Comparison of ENCODE assay signal across 9 cellular contexts in the genomic region with DNA sequence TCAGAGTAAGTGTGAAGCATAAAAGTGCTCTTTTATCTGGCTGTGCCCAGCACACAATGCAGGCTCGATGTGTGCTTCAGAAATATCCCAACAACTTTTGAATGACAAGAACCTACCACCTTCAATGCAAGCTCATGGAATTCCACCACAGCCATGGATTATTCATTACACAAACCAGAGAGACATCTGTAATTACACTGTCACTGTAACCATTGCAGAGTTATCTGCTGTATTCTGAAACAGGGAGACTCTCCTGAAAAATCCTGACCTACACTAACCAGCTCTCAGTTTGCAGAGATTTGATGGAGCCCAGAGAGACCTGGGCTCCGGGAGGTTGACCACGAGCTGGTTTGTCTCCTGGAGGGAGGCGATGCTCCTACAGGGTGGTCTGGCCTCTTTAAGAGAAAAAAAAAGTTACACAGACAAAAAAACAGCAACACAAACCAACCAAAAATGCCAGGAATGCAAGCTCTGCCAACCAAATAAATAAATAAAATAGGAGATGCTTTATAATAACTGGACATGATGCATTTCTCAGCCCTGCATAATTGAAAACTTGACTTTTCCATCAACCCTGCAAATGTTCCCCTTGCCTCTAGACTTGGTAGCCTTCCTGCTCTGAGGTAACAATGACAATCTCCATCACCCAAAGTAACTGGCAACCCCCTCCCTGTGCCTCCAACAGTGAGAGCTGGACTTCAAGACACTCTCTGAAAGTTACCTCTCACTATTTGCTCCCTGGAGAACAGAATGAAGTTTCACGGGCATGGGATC.
DNase-seq lines count a peak whose midpoint lies in the region; ATAC-seq and TF ChIP-seq lines count a peak whose summit lies in the region.
"Had no signal": no experiment of that assay in that cellular context is flagged by ENCODE, and none has a peak within 500 bp of the region (broad histone marks: within the 10 kb centered on the region; RNA-seq: fewer than 3 reads in every experiment).

No MANE protein-coding gene starts in this region.

- TF ChIP-seq CTCF in tibial nerve (IDR thresholded peaks at IDR 0.05) = no peak

- no peaks in the 10 kb centered on the region for H3K27me3 Mint-ChIP-seq in activated T-cell treated with anti-CD3 and anti-CD28 coated beads, Interleukin-2, amount 50 U/mL, for 4 hours (ENCODE audit: low read depth)
- no peaks in the 10 kb centered on the region for H3K27me3 Mint-ChIP-seq in activated CD4-positive, alpha-beta memory T cell treated with anti-CD3 and anti-CD28 coated beads, Interleukin-2, amount 10 ng/mL, durations not matched to agents 7 days and 5 days
- peaks cover 6 to 34% (median 24%) of the 10 kb centered on the region in 3 donors for H3K27me3 Mint-ChIP-seq in immature natural killer cell (ENCODE audit: low read depth in 3 of 3)

- H3K36me3 ChIP-seq in tibial nerve = peaks cover 0 to 7% (median 0%) of the 10 kb centered on the region in 3 donors

- H3K9me3 Mint-ChIP-seq in activated T-cell treated with anti-CD3 and anti-CD28 coated beads, Interleukin-2, amount 50 U/mL, for 4 hours = no peaks in the 10 kb centered on the region
- no peaks in the 10 kb centered on the region for H3K9me3 Mint-ChIP-seq in activated CD4-positive, alpha-beta memory T cell treated with anti-CD3 and anti-CD28 coated beads, Interleukin-2, amount 10 ng/mL, durations not matched to agents 7 days and 5 days
- no peaks in the 10 kb centered on the region for H3K9me3 Mint-ChIP-seq in immature natural killer cell

- TF ChIP-seq EP300 in tibial nerve (IDR thresholded peaks at IDR 0.05) = no peak

- peak overlapping the region in 3 of 4 donors; percentile 96 to 99 (median 97) for H3K27ac ChIP-seq in tibial nerve

- H3K36me3 Mint-ChIP-seq in activated T-cell treated with anti-CD3 and anti-CD28 coated beads, Interleukin-2, amount 50 U/mL, for 4 hours (ENCODE audit: insufficient read depth) = peaks cover 56% of the 10 kb centered on the region
- H3K36me3 Mint-ChIP-seq in activated CD4-positive, alpha-beta memory T cell treated with anti-CD3 and anti-CD28 coated beads, Interleukin-2, amount 10 ng/mL, durations not matched to agents 7 days and 5 days (ENCODE audit: low read depth) = peaks cover 90% of the 10 kb centered on the region
- peaks cover 26 to 53% (median 33%) of the 10 kb centered on the region in 3 donors for H3K36me3 Mint-ChIP-seq in immature natural killer cell

- H3K4me1 ChIP-seq in tibial nerve = peaks cover 0 to 82% (median 42%) of the 10 kb centered on the region in 4 donors

- POLR2A ChIA-PET in activated CD4-positive, alpha-beta memory T cell treated with anti-CD3 and anti-CD28 coated beads, Interleukin-2, amount 10 ng/mL, durations not matched to agents 7 days and 5 days (lab: Charles Lee) = interaction anchor here (0.8 to 31.4 kb wide), 22 partner anchors 1 to 479 kb away, joined by 3 to 1025 read pairs (median 12); partner anchors contain the start of gene FLI1

- no peak for ATAC-seq in activated T-cell treated with anti-CD3 and anti-CD28 coated beads, Interleukin-2, amount 50 U/mL, for 4 hours
- no peak for ATAC-seq in GM19035 (IDR thresholded peaks at IDR 0.05; ENCODE audit: unreplicated experiment)

- H3K27ac Mint-ChIP-seq in activated CD4-positive, alpha-beta memory T cell treated with anti-CD3 and anti-CD28 coated beads, Interleukin-2, amount 10 ng/mL, durations not matched to agents 7 days and 5 days = peak overlapping the region; percentile 88
- H3K27ac Mint-ChIP-seq in immature natural killer cell = peak overlapping the region; percentile 86 to 97 (median 94)

- DNase-seq in activated T-cell treated with anti-CD3 and anti-CD28 coated beads, Interleukin-2, amount 50 U/mL, for 4 hours = no peak
- DNase-seq in activated T-cell treated with anti-CD3 and anti-CD28 coated beads, Interleukin-2, amount 50 U/mL, for 1 hour = no peak
- no peak for DNase-seq in activated CD4-positive, alpha-beta memory T cell treated with anti-CD3 and anti-CD28 coated beads, Interleukin-2, amount 10 ng/mL, durations not matched to agents 7 days and 5 days
- peak in 1 of 3 donors; percentile 14 for DNase-seq in immature natural killer cell
- no peak for DNase-seq in tibial nerve (ENCODE audit: low spot score in 2 of 2)
- DNase-seq in activated gamma-delta T cell (lab: John Stamatoyannopoulos, UW) = no peak
- no peak for DNase-seq in T-helper 9 cell
- DNase-seq: cerebellar nuclear complex had no signal

- WGBS in tibial nerve, 2 donors = 39 to 44% methylated on average over 5 of the region's 5 CpGs

- H3K27me3 ChIP-seq in tibial nerve = no peaks in the 10 kb centered on the region

- H3K4me1 Mint-ChIP-seq in activated T-cell treated with anti-CD3 and anti-CD28 coated beads, Interleukin-2, amount 50 U/mL, for 4 hours (ENCODE audit: low read depth) = peaks cover 64% of the 10 kb centered on the region
- H3K4me1 Mint-ChIP-seq in activated CD4-positive, alpha-beta memory T cell treated with anti-CD3 and anti-CD28 coated beads, Interleukin-2, amount 10 ng/mL, durations not matched to agents 7 days and 5 days = peaks cover 46% of the 10 kb centered on the region
- peaks cover 69 to 70% of the 10 kb centered on the region in 2 donors for H3K4me1 Mint-ChIP-seq in immature natural killer cell

- CTCF ChIA-PET in activated CD4-positive, alpha-beta memory T cell treated with anti-CD3 and anti-CD28 coated beads, Interleukin-2, amount 10 ng/mL, durations not matched to agents 7 days and 5 days (lab: Charles Lee) = interaction anchor here (0.9 to 8.4 kb wide), 15 partner anchors 7 to 478 kb away, joined by 3 to 110 read pairs (median 6); no protein-coding TSS in a partner anchor

- peak overlapping the region in 2 of 4 donors; percentile 82 to 90 for H3K4me3 ChIP-seq in tibial nerve

- TF ChIP-seq POLR2A in tibial nerve (IDR thresholded peaks at IDR 0.05) = no peak

- peak overlapping the region; percentile 97 for H3K4me3 Mint-ChIP-seq in activated T-cell treated with anti-CD3 and anti-CD28 coated beads, Interleukin-2, amount 50 U/mL, for 4 hours
- peak overlapping the region; percentile 97 for H3K4me3 Mint-ChIP-seq in activated CD4-positive, alpha-beta memory T cell treated with anti-CD3 and anti-CD28 coated beads, Interleukin-2, amount 10 ng/mL, durations not matched to agents 7 days and 5 days
- H3K4me3 Mint-ChIP-seq in immature natural killer cell = peak overlapping the region; percentile 96 to 100 (median 96)

- H3K9me3 ChIP-seq in tibial nerve = no peaks in the 10 kb centered on the region
